In the genomic region with DNA sequence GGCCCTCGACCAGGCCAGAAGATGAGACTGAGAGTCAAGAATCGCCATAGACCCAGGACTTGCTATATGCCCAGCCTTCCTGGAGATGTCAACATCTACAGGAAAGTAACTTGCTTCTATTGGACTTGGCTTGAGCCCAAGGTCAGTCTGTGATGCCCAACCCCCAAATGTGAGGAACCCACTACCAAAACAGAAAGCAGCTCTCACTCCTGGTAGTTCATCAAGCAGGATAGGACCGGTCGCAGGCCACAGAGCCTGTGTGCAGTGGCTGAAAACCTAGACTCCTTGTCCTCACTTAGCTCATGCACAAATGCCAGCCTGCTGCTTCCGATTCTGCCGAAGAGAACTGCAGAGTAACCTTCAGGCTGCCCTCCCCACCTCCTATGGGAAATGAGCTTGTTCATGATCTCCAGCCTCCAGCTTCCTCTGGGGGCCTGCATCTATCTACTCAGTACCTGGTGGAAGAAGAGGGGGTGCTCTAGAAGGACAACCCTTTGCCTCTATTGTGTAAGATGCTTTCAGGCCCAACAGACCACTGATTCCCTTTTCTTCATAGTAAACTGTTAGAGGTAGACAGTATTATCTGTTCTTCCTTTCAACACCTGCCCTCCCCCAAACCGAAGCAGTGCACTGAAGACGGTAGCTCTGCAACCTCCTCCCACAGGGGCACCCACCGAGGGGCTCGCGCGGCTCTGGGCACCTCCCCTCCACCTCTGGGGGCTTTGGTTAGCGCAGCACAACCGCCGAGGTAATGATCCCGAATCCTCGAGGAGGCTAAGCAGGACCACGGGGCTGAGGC, we compare ENCODE assay signal across 8 cellular contexts. TPM values are rescaled to one million over a fixed set of nuclear protein-coding genes. Genes with fewer than 3 reads are reported as not detected.
DNase-seq lines count a peak whose midpoint lies in the region; ATAC-seq and TF ChIP-seq lines count a peak whose summit lies in the region.

No MANE protein-coding gene starts in this region.

- peak overlapping the region; percentile 77 for H3K4me2 ChIP-seq in skeletal muscle satellite cell (ENCODE audit: low read length)

- no peaks in the 10 kb centered on the region for H3K4me1 ChIP-seq in right cardiac atrium (ENCODE audit: control insufficient read depth, insufficient read depth, low read length)
- H3K4me1 ChIP-seq in skeletal muscle satellite cell (ENCODE audit: control insufficient read depth, insufficient read depth, low read length) = peaks cover 13% of the 10 kb centered on the region
- H3K4me1 ChIP-seq in thyroid gland = peaks cover 8 to 11% of the 10 kb centered on the region in 2 donors

- WGBS in right cardiac atrium = 26% methylated on average over 18 of the region's 18 CpGs
- WGBS in thyroid gland, 2 donors = 38 to 46% methylated on average over 10 to 12 of the region's 18 CpGs

- H3K27me3 ChIP-seq in right cardiac atrium (ENCODE audit: control insufficient read depth, insufficient read depth) (no peaks in the 10 kb centered on the region), skeletal muscle satellite cell (ENCODE audit: control insufficient read depth, insufficient read depth, low read length) (no peaks in the 10 kb centered on the region), thyroid gland (no peaks in the 10 kb centered on the region)

- no peaks in the 10 kb centered on the region for H3K9me3 ChIP-seq in right cardiac atrium (ENCODE audit: control insufficient read depth, low read length)
- H3K9me3 ChIP-seq in skeletal muscle satellite cell (replicated peaks; ENCODE audit: low read length) = no peaks in the 10 kb centered on the region
- no peaks in the 10 kb centered on the region for H3K9me3 ChIP-seq in thyroid gland

- H3K27ac ChIP-seq in right cardiac atrium (ENCODE audit: low read length) = no peak overlapping the region
- no peak overlapping the region for H3K27ac ChIP-seq in thyroid gland

- DNase-seq in GDM1 (lab: John Stamatoyannopoulos, UW) (peak; percentile 20), right cardiac atrium (no peak), thyroid gland (no peak)
- peak; percentile 9 to 17 for DNase-seq in activated CD4-positive, alpha-beta T cell treated with anti-CD3 and anti-CD28 coated beads, Interleukin-2, amount 50 U/mL, for 48 hours
- no peak for DNase-seq in NK-92 treated with Interleukin-12 subunit alpha and Interleukin-12 subunit beta, amount 100 ng/mL, for 24 hours (lab: John Stamatoyannopoulos, UW)

- H3K9ac ChIP-seq in skeletal muscle satellite cell (ENCODE audit: low read depth, low read length) = peak overlapping the region; percentile 85

- intact Hi-C loops in right cardiac atrium (cut with DNase I) (no loop called here), thyroid gland (cut with DNase I) (no loop called here)

- no peak for TF ChIP-seq CTCF in thyroid gland (IDR thresholded peaks at IDR 0.05)

- H3K4me3 ChIP-seq in right cardiac atrium (ENCODE audit: low read length) = peak overlapping the region; percentile 95
- H3K4me3 ChIP-seq in skeletal muscle satellite cell (ENCODE audit: low read length) = peak overlapping the region; percentile 81
- H3K4me3 ChIP-seq in thyroid gland (replicated peaks in 1 of 3) = peak overlapping the region in 1 of 3 donors; percentile 61

- TF ChIP-seq POLR2A in thyroid gland (IDR thresholded peaks at IDR 0.05) = no peak

- H3K36me3 ChIP-seq in skeletal muscle satellite cell (ENCODE audit: insufficient read depth, low read length) = no peaks in the 10 kb centered on the region
- no peaks in the 10 kb centered on the region for H3K36me3 ChIP-seq in thyroid gland

- ATAC-seq in HG03432 (IDR thresholded peaks at IDR 0.05; ENCODE audit: unreplicated experiment) (peak; percentile 3), right cardiac atrium (no peak), GM18858 (IDR thresholded peaks at IDR 0.05; ENCODE audit: unreplicated experiment) (no peak)

RNA-seq across cellular contexts. Expression of a gene that starts 1.3 kb away (rescaled TPM):
- total RNA-seq in right cardiac atrium (1 to 10 TPM; 5.9 to 9.5 (median 7.9) TPM), thyroid gland (10 to 100 TPM in 1 of 4 donors, 1 to 10 TPM in 3; 3.7 to 13.4 (median 6.3) TPM)
- polyA plus RNA-seq in right cardiac atrium = 7.5 TPM
- 37.1 and 45.9 TPM in 2 replicates for total RNA-seq in skeletal muscle satellite cell (2012; rRNA removed)

RNA-seq across cellular contexts. Expression of a gene that starts 27.4 kb away (rescaled TPM):
- total RNA-seq in right cardiac atrium = under 1 TPM in 1 of 4 donors, not detected in 3; 0.17 TPM
- polyA plus RNA-seq in right cardiac atrium = not detected
- total RNA-seq in skeletal muscle satellite cell (2012; rRNA removed) = under 0.01 TPM in 1 of 2 replicates, not detected in the other
- not detected for total RNA-seq in thyroid gland

RNA-seq across cellular contexts. Expression of a gene that starts 32.3 kb away (rescaled TPM):
- total RNA-seq in right cardiac atrium = 1 to 10 TPM in 2 of 4 donors, under 1 TPM in 2; 0.37 to 1.7 (median 0.84) TPM
- polyA plus RNA-seq in right cardiac atrium = 0.23 TPM
- total RNA-seq in skeletal muscle satellite cell (2012; rRNA removed) = under 0.01 TPM in 1 of 2 replicates, not detected in the other
- 1 to 10 TPM in 1 of 4 donors, under 1 TPM in 1, not detected in 2; 0.67 to 5.2 TPM for total RNA-seq in thyroid gland

Comparison
In these comparisons a context has a peak if more than half of its experiments do, and no peak if none do; other contexts are left out.
1. DNase-seq: peak in GDM1 (single experiment) and activated CD4-positive, alpha-beta T cell treated with anti-CD3 and anti-CD28 coated beads, Interleukin-2, amount 50 U/mL, for 48 hours (2 of 2); none in right cardiac atrium (0 of 3), thyroid gland (0 of 2) and NK-92 treated with Interleukin-12 subunit alpha and Interleukin-12 subunit beta, amount 100 ng/mL, for 24 hours (single experiment).